Comparison of ENCODE assay signal across 1 cellular context in genomic region chr11:33944693-33945424, GRCh38.
TF ChIP-seq lines count a peak whose summit lies in the region.

No MANE protein-coding gene starts in this region.

TF ChIP-seq in K562, 482 proteins besides CTCF, POLR2A, EP300 and RAD21 (continued from another document and continues in another):
- TF ChIP-seq ZBTB26 (CRISPR knock-in tag; IDR thresholded peaks at IDR 0.05) (no peak), HDAC3 (IDR thresholded peaks at IDR 0.05; ENCODE audit: borderline replicate concordance, partially characterized antibody) (peak; percentile 99), UBTF (IDR thresholded peaks at IDR 0.05; ENCODE audit: borderline replicate concordance in 1 of 2, low read depth in 2 of 2, low read length in 2 of 2) (peak in 1 of 2 experiments; percentile 97; a peak in 2 of 4 replicates), PHF8 (IDR thresholded peaks at IDR 0.05; ENCODE audit: borderline replicate concordance, low read length) (no peak), MYBL2 (IDR thresholded peaks at IDR 0.05; ENCODE audit: low read depth) (no peak; the same call in 1 of the 2 replicates), MYBL2 (CRISPR knock-in tag; IDR thresholded peaks at IDR 0.05; ENCODE audit: borderline replicate concordance) (no peak), KHSRP (IDR thresholded peaks at IDR 0.05) (peak; percentile 96), PBX2 (CRISPR knock-in tag; IDR thresholded peaks at IDR 0.05; ENCODE audit: low read depth) (no peak), PBX2 (tag; conservative IDR thresholded peaks at IDR 0.05; ENCODE audit: low read depth) (peak; percentile 49), DMBX1 (CRISPR knock-in tag; IDR thresholded peaks at IDR 0.05; ENCODE audit: borderline replicate concordance) (peak; percentile 99), CBX3 (IDR thresholded peaks at IDR 0.05; ENCODE audit: borderline replicate concordance in 1 of 2, low read length in 2 of 2) (peak in 1 of 2 experiments; percentile 91; a peak in 2 of 3 replicates), NR2C2 (CRISPR knock-in tag; IDR thresholded peaks at IDR 0.05) (no peak), NR2C2 (tag; IDR thresholded peaks at IDR 0.05) (peak; percentile 73), GTF2F1 (IDR thresholded peaks at IDR 0.05; ENCODE audit: low read depth, low read length) (no peak), OTX1 (CRISPR knock-in tag; IDR thresholded peaks at IDR 0.05) (peak; percentile 63; the same call in 1 of the 2 replicates), NFE2L1 (tag; IDR thresholded peaks at IDR 0.05; ENCODE audit: borderline replicate concordance, low read depth) (0 out of 2 replicates have a peak, but pooled peaks have one; percentile 2), DIDO1 (tag; IDR thresholded peaks at IDR 0.05; ENCODE audit: low read depth) (peak; percentile 86), POLR2AphosphoS5 (IDR thresholded peaks at IDR 0.05; ENCODE audit: control insufficient read depth, insufficient read depth, low read depth, low read length) (peak; percentile 100), ZSCAN29 (IDR thresholded peaks at IDR 0.05) (no peak; the same call in 1 of the 2 replicates), BHLHE40 (IDR thresholded peaks at IDR 0.05; ENCODE audit: low read length) (peak; percentile 63; the same call in 1 of the 2 replicates), NONO (IDR thresholded peaks at IDR 0.05; ENCODE audit: low read depth in 2 of 2, low read length in 1 of 2) (peak in 1 of 2 experiments; percentile 95; a peak in 2 of 4 replicates), ZBTB43 (CRISPR knock-in tag; IDR thresholded peaks at IDR 0.05) (no peak), CAMTA2 (CRISPR knock-in tag; conservative IDR thresholded peaks at IDR 0.05) (no peak), SP1 (CRISPR knock-in tag; IDR thresholded peaks at IDR 0.05) (peak; percentile 83), NFE2 (IDR thresholded peaks at IDR 0.05; ENCODE audit: low read depth) (peak; percentile 79), EP400 (IDR thresholded peaks at IDR 0.05) (peak; percentile 61; the same call in 1 of the 2 replicates), ARNT (IDR thresholded peaks at IDR 0.05) (peak; percentile 97 to 99), TSC22D4 (tag; IDR thresholded peaks at IDR 0.05) (peak; percentile 67; the same call in 1 of the 2 replicates), ZNF75A (CRISPR knock-in tag; IDR thresholded peaks at IDR 0.05) (no peak), ESRRA (IDR thresholded peaks at IDR 0.05; ENCODE audit: borderline replicate concordance, low read depth) (peak; percentile 55; the same call in 1 of the 2 replicates), ZNF175 (CRISPR knock-in tag; IDR thresholded peaks at IDR 0.05; ENCODE audit: low read depth) (peak; percentile 98), NCOA1 (IDR thresholded peaks at IDR 0.05; ENCODE audit: low read depth) (peak; percentile 97; the same call in 1 of the 2 replicates), FOXK1 (CRISPR knock-in tag; IDR thresholded peaks at IDR 0.05; ENCODE audit: borderline replicate concordance) (0 out of 2 replicates have a peak, but pooled peaks have one; percentile 55), ZC3H4 (CRISPR knock-in tag; IDR thresholded peaks at IDR 0.05; ENCODE audit: borderline replicate concordance) (no peak), RBFOX2 (IDR thresholded peaks at IDR 0.05; ENCODE audit: low read depth, low read length) (0 out of 2 replicates have a peak, but pooled peaks have one; percentile 29), HDAC6 (IDR thresholded peaks at IDR 0.05; ENCODE audit: low read depth, low read length) (no peak), E2F8 (IDR thresholded peaks at IDR 0.05; ENCODE audit: low read depth, partially characterized antibody) (no peak), DEAF1 (CRISPR knock-in tag; IDR thresholded peaks at IDR 0.05) (0 out of 2 replicates have a peak, but pooled peaks have one; percentile 20), PPARD (CRISPR knock-in tag; IDR thresholded peaks at IDR 0.05) (no peak), ELF2 (CRISPR knock-in tag; IDR thresholded peaks at IDR 0.05) (no peak), DPF2 (IDR thresholded peaks at IDR 0.05) (peak; percentile 100), FOXP1 (CRISPR knock-in tag; IDR thresholded peaks at IDR 0.05) (peak; percentile 81; the same call in 1 of the 2 replicates), ZNF280A (IDR thresholded peaks at IDR 0.05; ENCODE audit: low read depth, partially characterized antibody) (no peak), TAF9B (IDR thresholded peaks at IDR 0.05; ENCODE audit: partially characterized antibody) (peak; percentile 71), XRCC5 (IDR thresholded peaks at IDR 0.05; ENCODE audit: low read depth, low read length) (peak; percentile 69; the same call in 1 of the 2 replicates), KAT7 (CRISPR knock-in tag; IDR thresholded peaks at IDR 0.05; ENCODE audit: borderline replicate concordance) (no peak), TCF3 (CRISPR knock-in tag; IDR thresholded peaks at IDR 0.05) (peak; percentile 100), TBL1XR1 (IDR thresholded peaks at IDR 0.05; ENCODE audit: low read length in 2 of 2) (peak; percentile 98 to 99), ZNF354B (CRISPR knock-in tag; IDR thresholded peaks at IDR 0.05) (peak; percentile 42; the same call in 1 of the 2 replicates), NR2C1 (IDR thresholded peaks at IDR 0.05) (0 out of 2 replicates have a peak, but pooled peaks have one; percentile 27), NR2C1 (tag; IDR thresholded peaks at IDR 0.05) (peak; percentile 89), EGR1 (conservative IDR thresholded peaks at IDR 0.05) (peak; percentile 90), ZNF133 (CRISPR knock-in tag; IDR thresholded peaks at IDR 0.05) (no peak), CREB1 (IDR thresholded peaks at IDR 0.05) (peak; percentile 90), CREB1 (CRISPR knock-in tag; IDR thresholded peaks at IDR 0.05) (peak; percentile 48; the same call in 1 of the 2 replicates), ZFP1 (CRISPR knock-in tag; IDR thresholded peaks at IDR 0.05) (no peak), MCM2 (IDR thresholded peaks at IDR 0.05; ENCODE audit: low read depth) (no peak), HES1 (IDR thresholded peaks at IDR 0.05; ENCODE audit: low read depth) (peak; percentile 93; the same call in 1 of the 2 replicates), ZNF316 (IDR thresholded peaks at IDR 0.05) (peak; percentile 93), COPS2 (conservative IDR thresholded peaks at IDR 0.05) (no peak), MYNN (IDR thresholded peaks at IDR 0.05) (peak; percentile 94), MYNN (CRISPR knock-in tag; IDR thresholded peaks at IDR 0.05) (no peak), MEF2D (tag; conservative IDR thresholded peaks at IDR 0.05; ENCODE audit: low read depth) (peak; percentile 93)
